Comparison of ENCODE assay signal across 10 cellular contexts in genomic region chr3:57434041-57434440, GRCh38.
DNase-seq lines count a peak whose midpoint lies in the region; ATAC-seq and TF ChIP-seq lines count a peak whose summit lies in the region.
"Had no signal": no experiment of that assay in that cellular context is flagged by ENCODE, and none has a peak within 500 bp of the region (broad histone marks: within the 10 kb centered on the region; RNA-seq: fewer than 3 reads in every experiment).

No MANE protein-coding gene starts in this region.

- peaks cover 26% of the 10 kb centered on the region for H3K27me3 Mint-ChIP-seq in MCF 10A (ENCODE audit: insufficient read depth, unreplicated experiment)
- no peaks in the 10 kb centered on the region for H3K27me3 Mint-ChIP-seq in type B pancreatic cell
- peaks cover 4% of the 10 kb centered on the region for H3K27me3 Mint-ChIP-seq in activated T-cell treated with anti-CD3 and anti-CD28 coated beads, Interleukin-2, amount 50 U/mL, for 24 hours

- 25 to 35% methylated on average over 4 of the region's 4 CpGs for WGBS in esophagus squamous epithelium, 2 donors

- H3K4me3 Mint-ChIP-seq in MCF 10A (ENCODE audit: unreplicated experiment) (no peak overlapping the region), type B pancreatic cell (no peak overlapping the region)
- no peak overlapping the region for H3K4me3 Mint-ChIP-seq in activated T-cell treated with anti-CD3 and anti-CD28 coated beads, Interleukin-2, amount 50 U/mL, for 24 hours
- H3K4me3 Mint-ChIP-seq: T-helper 1 cell treated with Interleukin-12 subunit alpha and Interleukin-12 subunit beta and Interleukin-4 antibody, amounts not matched to agents 30 μg/mL and 1 μg/mL, for 36 hours had no signal

- H3K9me3 ChIP-seq in breast epithelium, result no peaks in the 10 kb centered on the region
- H3K9me3 ChIP-seq in NT2/D1 (ENCODE audit: insufficient read depth, low read length), result no peaks in the 10 kb centered on the region
- no peaks in the 10 kb centered on the region for H3K9me3 ChIP-seq in esophagus squamous epithelium

- no peaks in the 10 kb centered on the region for H3K36me3 ChIP-seq in breast epithelium
- no peaks in the 10 kb centered on the region for H3K36me3 ChIP-seq in NT2/D1 (ENCODE audit: insufficient read depth, insufficient read length, low read length)
- no peaks in the 10 kb centered on the region for H3K36me3 ChIP-seq in esophagus squamous epithelium

- no TSS peak for BruUV-seq in MCF 10A (replicated peaks; lab: Mats Ljungman, UMichigan)

- H3K4me3 ChIP-seq in breast epithelium (no peak overlapping the region), NT2/D1 (ENCODE audit: insufficient read length, low read depth) (no peak overlapping the region), esophagus squamous epithelium (no peak overlapping the region)

- H3K9me3 Mint-ChIP-seq in MCF 10A (ENCODE audit: unreplicated experiment), result no peaks in the 10 kb centered on the region
- H3K9me3 Mint-ChIP-seq in type B pancreatic cell, result no peaks in the 10 kb centered on the region
- H3K9me3 Mint-ChIP-seq in activated T-cell treated with anti-CD3 and anti-CD28 coated beads, Interleukin-2, amount 50 U/mL, for 24 hours, result no peaks in the 10 kb centered on the region
- H3K9me3 Mint-ChIP-seq: T-helper 1 cell treated with Interleukin-12 subunit alpha and Interleukin-12 subunit beta and Interleukin-4 antibody, amounts not matched to agents 30 μg/mL and 1 μg/mL, for 36 hours had no signal

- H3K27me3 ChIP-seq in breast epithelium (no peaks in the 10 kb centered on the region), NT2/D1 (ENCODE audit: insufficient read depth, insufficient read length) (no peaks in the 10 kb centered on the region), esophagus squamous epithelium (no peaks in the 10 kb centered on the region)

- H3K4me1 Mint-ChIP-seq in MCF 10A (ENCODE audit: insufficient read depth, unreplicated experiment), result no peaks in the 10 kb centered on the region
- H3K4me1 Mint-ChIP-seq in type B pancreatic cell (ENCODE audit: unreplicated experiment), result no peaks in the 10 kb centered on the region
- H3K4me1 Mint-ChIP-seq in activated T-cell treated with anti-CD3 and anti-CD28 coated beads, Interleukin-2, amount 50 U/mL, for 24 hours (ENCODE audit: low read depth), result no peaks in the 10 kb centered on the region

- H3K27ac ChIP-seq in breast epithelium (no peak overlapping the region), esophagus squamous epithelium (no peak overlapping the region)

- H3K36me3 Mint-ChIP-seq in MCF 10A (ENCODE audit: insufficient read depth, unreplicated experiment) (no peaks in the 10 kb centered on the region), type B pancreatic cell (no peaks in the 10 kb centered on the region)
- no peaks in the 10 kb centered on the region for H3K36me3 Mint-ChIP-seq in activated T-cell treated with anti-CD3 and anti-CD28 coated beads, Interleukin-2, amount 50 U/mL, for 24 hours (ENCODE audit: low read depth)

- no peak for ATAC-seq in HG02852 (IDR thresholded peaks at IDR 0.05; ENCODE audit: unreplicated experiment)

- CTCF ChIA-PET in MCF 10A (lab: Yijun Ruan, JAX), result interaction anchor here (0.5 to 1.7 kb wide), 11 partner anchors 9 to 333 kb away, joined by 3 to 15 read pairs (median 4); no protein-coding TSS in a partner anchor

- TF ChIP-seq POLR2A in breast epithelium (IDR thresholded peaks at IDR 0.05) (no peak), esophagus squamous epithelium (IDR thresholded peaks at IDR 0.05) (no peak)

- intact Hi-C loops in MCF 10A (cut with micrococcal nuclease) (loop anchor here (1.0 to 2.0 kb wide), 4 partner anchors 37 to 333 kb away; no protein-coding TSS in a partner anchor), breast epithelium (cut with DNase I; ENCODE audit: low total_unique reads) (no loop called here), esophagus squamous epithelium (cut with DNase I) (no loop called here)

- H3K4me1 ChIP-seq in breast epithelium (no peaks in the 10 kb centered on the region), NT2/D1 (ENCODE audit: insufficient read depth, insufficient read length) (no peaks in the 10 kb centered on the region), esophagus squamous epithelium (no peaks in the 10 kb centered on the region)

- TF ChIP-seq CTCF in MCF 10A (IDR thresholded peaks at IDR 0.05; ENCODE audit: unreplicated experiment) (peak; percentile 48), breast epithelium (IDR thresholded peaks at IDR 0.05) (peak in 1 of 3 donors; percentile 36), esophagus squamous epithelium (IDR thresholded peaks at IDR 0.05) (peak in 5 of 6 experiments; percentile 25 to 62 (median 31)), type B pancreatic cell (conservative IDR thresholded peaks at IDR 0.05) (peak; percentile 75)

- H3K9ac ChIP-seq in NT2/D1 (ENCODE audit: insufficient read length, low read depth), result no peak overlapping the region

- POLR2A ChIA-PET in MCF 10A (lab: Yijun Ruan, JAX), result no interaction called here

- DNase-seq in MCF 10A (ENCODE audit: unreplicated experiment) (peak; percentile 69), breast epithelium (ENCODE audit: low spot score in 2 of 2) (no peak), NT2/D1 (ENCODE audit: low read depth, low spot score) (peak; percentile 23), esophagus squamous epithelium (lab: John Stamatoyannopoulos, UW) (no peak), type B pancreatic cell (ENCODE audit: extremely low spot score, unreplicated experiment) (no peak), CD1c-positive myeloid dendritic cell (ENCODE audit: extremely low spot score) (no peak)
- DNase-seq in activated T-cell treated with anti-CD3 and anti-CD28 coated beads, Interleukin-2, amount 50 U/mL, for 24 hours, result no peak
- DNase-seq: midbrain had no signal

- H3K27ac Mint-ChIP-seq in MCF 10A (ENCODE audit: low read depth, unreplicated experiment) (no peak overlapping the region), type B pancreatic cell (no peak overlapping the region)
- no peak overlapping the region for H3K27ac Mint-ChIP-seq in activated T-cell treated with anti-CD3 and anti-CD28 coated beads, Interleukin-2, amount 50 U/mL, for 24 hours
- H3K27ac Mint-ChIP-seq: T-helper 1 cell treated with Interleukin-12 subunit alpha and Interleukin-12 subunit beta and Interleukin-4 antibody, amounts not matched to agents 30 μg/mL and 1 μg/mL, for 36 hours had no signal

Comparison
In these comparisons a context has a peak if more than half of its experiments do, and no peak if none do; other contexts are left out.
1. DNase-seq: peak in MCF 10A (single experiment) and NT2/D1 (single experiment); none in breast epithelium (0 of 2), esophagus squamous epithelium (single experiment), type B pancreatic cell (single experiment), CD1c-positive myeloid dendritic cell (single experiment) and activated T-cell treated with anti-CD3 and anti-CD28 coated beads, Interleukin-2, amount 50 U/mL, for 24 hours (single experiment).